In genomic region chr9:129404621-129405020, GRCh38 we compare ENCODE assay signal across 20 cellular contexts.
A peak's percentile ranks its signal among the peaks of the same experiment; 100 is the strongest.
DNase-seq lines count a peak whose midpoint lies in the region; ATAC-seq, FAIRE-seq and TF ChIP-seq lines count a peak whose summit lies in the region.
"Had no signal": no experiment of that assay in that cellular context is flagged by ENCODE, and none has a peak within 500 bp of the region (broad histone marks: within the 10 kb centered on the region; RNA-seq: fewer than 3 reads in every experiment).

No MANE protein-coding gene starts in this region.

- H3K79me1 ChIP-seq in IMR-90 (ENCODE audit: low read depth in 1 of 2, low read length in 2 of 2), result no peaks in the 10 kb centered on the region

- 62% methylated on average over 2 of the region's 8 CpGs; no CpG with 5 or more reads in 1 of the 2 experiments for WGBS in IMR-90 (ENCODE audit: extremely low coverage in 2 of 2, insufficient read length in 1 of 2), 2 experiments

- no peaks in the 10 kb centered on the region for H3K36me3 Mint-ChIP-seq in immature natural killer cell

- TF ChIP-seq CTCF in IMR-90 (conservative IDR thresholded peaks at IDR 0.05; ENCODE audit: low read depth, low read length), result no peak
- no peak for TF ChIP-seq CTCF in kidney (IDR thresholded peaks at IDR 0.05; ENCODE audit: borderline replicate concordance, extremely low read depth, insufficient read depth)
- no peak for TF ChIP-seq CTCF in parathyroid adenoma (IDR thresholded peaks at IDR 0.05)
- TF ChIP-seq CTCF in foreskin fibroblast (IDR thresholded peaks at IDR 0.05; ENCODE audit: low read depth, low read length), result no peak

- H3K27me3 ChIP-seq in BLaER1 treated with 17β-estradiol and CSF1 and Interleukin-3, amounts not matched to agents 10 nM and 100 nM, result peaks cover 0 to 13% (median 0%) of the 10 kb centered on the region in 11 experiments; a peak in 3 of 22 replicates
- H3K27me3 ChIP-seq in IMR-90 (ENCODE audit: control insufficient read depth, insufficient read depth, low read length) (no peaks in the 10 kb centered on the region), parathyroid adenoma (ENCODE audit: control insufficient read depth, insufficient read depth, low read length) (no peaks in the 10 kb centered on the region)
- H3K27me3 ChIP-seq: SJSA1 had no signal

- peaks cover 22 to 31% (median 28%) of the 10 kb centered on the region in 3 donors for H3K27me3 Mint-ChIP-seq in immature natural killer cell (ENCODE audit: low read depth in 3 of 3)

- peaks cover 0 to 2% (median 0%) of the 10 kb centered on the region in 6 donors for H3K9me3 Mint-ChIP-seq in immature natural killer cell

- intact Hi-C loops in IMR-90 (cut with micrococcal nuclease) (no loop called here), kidney (cut with DNase I) (no loop called here)

- no peak overlapping the region for H4K5ac ChIP-seq in IMR-90 (ENCODE audit: low read depth, low read length)

- POLR2A ChIA-PET in IMR-90 (lab: Charles Lee; ENCODE audit: unreplicated experiment), result no interaction called here

- H3K9me1 ChIP-seq in IMR-90 (ENCODE audit: insufficient read depth, low read length), result no peaks in the 10 kb centered on the region

- DNase-seq in IMR-90 (no peak), kidney (peak; percentile 45), immature natural killer cell (no peak), foreskin fibroblast (no peak)
- DNase-seq: Caco-2, DMS153, KBM-7, MV-4-11, NCI-H1417, NCI-H2029, NCI-H2171, NCI-H446 treated with DMSO at 0.1 percent for 48 hours, PC-3 had no signal

- no peak overlapping the region for H3K4me3 ChIP-seq in BLaER1 treated with 17β-estradiol and CSF1 and Interleukin-3, amounts not matched to agents 10 nM and 100 nM
- H3K4me3 ChIP-seq in IMR-90 (ENCODE audit: insufficient read depth, low read depth, low read length) (no peak overlapping the region), kidney (ENCODE audit: low read length in 2 of 2) (no peak overlapping the region), parathyroid adenoma (ENCODE audit: low read depth, low read length) (no peak overlapping the region), foreskin fibroblast (ENCODE audit: low read depth in 1 of 2, low read length in 2 of 2) (no peak overlapping the region)
- H3K4me3 ChIP-seq: SJSA1 had no signal

- ATAC-seq in IMR-90 (ENCODE audit: low read depth) (no peak), HG02642 (IDR thresholded peaks at IDR 0.05; ENCODE audit: poor library complexity, unreplicated experiment) (no peak), HG03469 (IDR thresholded peaks at IDR 0.05; ENCODE audit: unreplicated experiment) (no peak)
- ATAC-seq: PC-3 had no signal

- 0 out of 2 replicates have a peak overlapping the region, but pooled peaks have one; percentile 35 for H3K4ac ChIP-seq in IMR-90 (ENCODE audit: low read depth, low read length)

- no peak for FAIRE-seq in kidney (lab: Jason Lieb, UNC)
- FAIRE-seq: GM19239, H54 had no signal

- H3K4me1 ChIP-seq in BLaER1 treated with 17β-estradiol and CSF1 and Interleukin-3, amounts not matched to agents 10 nM and 100 nM, result peaks cover 89 to 97% (median 95%) of the 10 kb centered on the region in 10 experiments
- H3K4me1 ChIP-seq in IMR-90 (ENCODE audit: control insufficient read depth, insufficient read depth, low read length), result peaks cover 16% of the 10 kb centered on the region
- peaks cover 30 to 52% of the 10 kb centered on the region in 2 donors for H3K4me1 ChIP-seq in kidney (ENCODE audit: control insufficient read depth in 1 of 2, insufficient read depth in 1 of 2, low read depth in 1 of 2, low read length in 2 of 2)
- peaks cover 36% of the 10 kb centered on the region for H3K4me1 ChIP-seq in parathyroid adenoma
- H3K4me1 ChIP-seq: SJSA1 had no signal

- 0 out of 2 replicates have a peak overlapping the region, but pooled peaks have one; percentile 73 for H2AK5ac ChIP-seq in IMR-90 (ENCODE audit: low read depth, low read length)

- in situ Hi-C loops in IMR-90 (cut with MboI; ENCODE audit: low sequenced_read_pairs), result no loop called here

- no peak overlapping the region for H2BK20ac ChIP-seq in IMR-90 (ENCODE audit: low read depth, low read length)

- peak overlapping the region; percentile 86 to 99 (median 93) for H3K4me2 ChIP-seq in BLaER1 treated with 17β-estradiol and CSF1 and Interleukin-3, amounts not matched to agents 10 nM and 100 nM
- H3K4me2 ChIP-seq in IMR-90 (ENCODE audit: low read depth, low read length), result no peak overlapping the region
- peak overlapping the region; percentile 48 for H3K4me2 ChIP-seq in parathyroid adenoma (ENCODE audit: low read length)

- BruUV-seq in IMR-90 (replicated peaks; lab: Mats Ljungman, UMichigan), result no TSS peak

- dilution Hi-C loops in IMR-90 (cut with HindIII; ENCODE audit: low sequenced_read_pairs, unreplicated experiment), result no loop called here

- no peak overlapping the region for H2AFZ ChIP-seq in IMR-90 (replicated peaks; ENCODE audit: low read length, poor library complexity)
- no peak overlapping the region for H2AFZ ChIP-seq in parathyroid adenoma

- peaks cover 0 to under 1% of the 10 kb centered on the region in 2 donors for H3K4me1 Mint-ChIP-seq in immature natural killer cell

- H4K8ac ChIP-seq in IMR-90 (ENCODE audit: low read depth in 2 of 2, low read length in 2 of 2), result peak overlapping the region in 1 of 2 experiments; percentile 59; a peak in 1 of 4 replicates

- no peaks in the 10 kb centered on the region for H4K20me1 ChIP-seq in BLaER1 treated with 17β-estradiol and CSF1 and Interleukin-3, amounts not matched to agents 10 nM and 100 nM
- no peaks in the 10 kb centered on the region for H4K20me1 ChIP-seq in IMR-90 (ENCODE audit: insufficient read depth, low read length)

- H3K23ac ChIP-seq in IMR-90 (ENCODE audit: low read depth, low read length), result no peak overlapping the region

- H3K27ac Mint-ChIP-seq in immature natural killer cell, result no peak overlapping the region

- H3K14ac ChIP-seq in IMR-90 (replicated peaks; ENCODE audit: low read depth, low read length), result 0 out of 2 replicates have a peak overlapping the region, but pooled peaks have one; percentile 51

- CTCF ChIA-PET in IMR-90 (lab: Yijun Ruan, JAX), result no interaction called here

- H3K9ac ChIP-seq in BLaER1 treated with 17β-estradiol and CSF1 and Interleukin-3, amounts not matched to agents 10 nM and 100 nM, result peak overlapping the region in 6 of 11 experiments; percentile 8 to 65 (median 22); a peak in 4 of 22 replicates
- H3K9ac ChIP-seq in IMR-90 (ENCODE audit: low read depth, low read length), result no peak overlapping the region
- H3K9ac ChIP-seq in kidney (ENCODE audit: low read length in 2 of 2), result no peak overlapping the region
- H3K9ac ChIP-seq in parathyroid adenoma, result no peak overlapping the region

- no peak overlapping the region for H4K91ac ChIP-seq in IMR-90 (ENCODE audit: insufficient read depth, low read depth, low read length)

- H2BK5ac ChIP-seq in IMR-90 (ENCODE audit: low read depth, low read length, poor library complexity, severe bottlenecking), result no peak overlapping the region

- no peaks in the 10 kb centered on the region for H3K36me3 ChIP-seq in BLaER1 treated with 17β-estradiol and CSF1 and Interleukin-3, amounts not matched to agents 10 nM and 100 nM
- H3K36me3 ChIP-seq in IMR-90 (ENCODE audit: control insufficient read depth, insufficient read depth, low read length), result no peaks in the 10 kb centered on the region
- no peaks in the 10 kb centered on the region for H3K36me3 ChIP-seq in kidney (ENCODE audit: control insufficient read depth in 1 of 2, insufficient read depth in 2 of 2, low read length in 2 of 2)
- no peaks in the 10 kb centered on the region for H3K36me3 ChIP-seq in parathyroid adenoma (ENCODE audit: control insufficient read depth, insufficient read depth, low read length)
- H3K36me3 ChIP-seq: SJSA1 had no signal

- H3K27ac ChIP-seq in BLaER1 treated with 17β-estradiol and CSF1 and Interleukin-3, amounts not matched to agents 10 nM and 100 nM, result peak overlapping the region in 4 of 11 experiments; percentile 10 to 42 (median 24); a peak in 6 of 22 replicates
- H3K27ac ChIP-seq in IMR-90 (ENCODE audit: insufficient read depth, low read length) (no peak overlapping the region), kidney (ENCODE audit: low read depth in 2 of 2, low read length in 2 of 2) (peak overlapping the region in 1 of 2 donors; percentile 3), parathyroid adenoma (no peak overlapping the region)
- H3K27ac ChIP-seq: SJSA1 had no signal

- H3K56ac ChIP-seq in IMR-90 (ENCODE audit: extremely low read depth, insufficient read depth, low read length), result no peak overlapping the region

- H2AK9ac ChIP-seq in IMR-90 (replicated peaks; ENCODE audit: low read depth, low read length, poor library complexity), result no peak overlapping the region

- H2BK15ac ChIP-seq in IMR-90 (ENCODE audit: low read depth, low read length), result no peak overlapping the region

- no peak overlapping the region for H2BK120ac ChIP-seq in IMR-90 (ENCODE audit: low read depth, low read length)

- H3K9me3 ChIP-seq in BLaER1 treated with 17β-estradiol and CSF1 and Interleukin-3, amounts not matched to agents 10 nM and 100 nM (replicated peaks in 1 of 11), result peaks cover 0 to 2% (median 0%) of the 10 kb centered on the region in 11 experiments; a peak in 3 of 22 replicates
- H3K9me3 ChIP-seq in IMR-90 (ENCODE audit: control insufficient read depth, insufficient read depth, low read length), result no peaks in the 10 kb centered on the region
- H3K9me3 ChIP-seq in kidney (ENCODE audit: control insufficient read depth in 1 of 2, low read length in 2 of 2), result no peaks in the 10 kb centered on the region
- H3K9me3 ChIP-seq in parathyroid adenoma (ENCODE audit: control insufficient read depth, low read length), result no peaks in the 10 kb centered on the region
- H3K9me3 ChIP-seq: Caco-2, SJSA1 had no signal

- no peak for TF ChIP-seq POLR2A in IMR-90 (IDR thresholded peaks at IDR 0.05; ENCODE audit: low read depth, low read length)

- no peak overlapping the region for H3K4me3 Mint-ChIP-seq in immature natural killer cell

- H3K79me2 ChIP-seq in parathyroid adenoma, result no peaks in the 10 kb centered on the region

- TF ChIP-seq RAD21 in IMR-90 (IDR thresholded peaks at IDR 0.05; ENCODE audit: low read length), result no peak

- H3K18ac ChIP-seq in IMR-90 (ENCODE audit: low read depth, low read length), result no peak overlapping the region

TF ChIP-seq in IMR-90, 13 proteins besides CTCF, POLR2A, EP300 and RAD21 (continues in another document):
- TF ChIP-seq FOS (IDR thresholded peaks at IDR 0.05; ENCODE audit: low read depth, low read length) (no peak), BHLHE40 (IDR thresholded peaks at IDR 0.05; ENCODE audit: low read depth, low read length) (no peak), MAFK (IDR thresholded peaks at IDR 0.05; ENCODE audit: low read depth, low read length) (no peak), RFX5 (IDR thresholded peaks at IDR 0.05; ENCODE audit: low read depth, low read length) (no peak), MAZ (IDR thresholded peaks at IDR 0.05; ENCODE audit: borderline replicate concordance, low read depth, low read length) (no peak), NFE2L2 (IDR thresholded peaks at IDR 0.05; ENCODE audit: low read depth, low read length) (no peak), CHD1 (IDR thresholded peaks at IDR 0.05; ENCODE audit: low read depth, low read length) (no peak), RCOR1 (IDR thresholded peaks at IDR 0.05; ENCODE audit: insufficient replicate concordance, low read length) (no peak), MXI1 (IDR thresholded peaks at IDR 0.05; ENCODE audit: borderline replicate concordance, low read depth, low read length) (no peak), SMC3 (IDR thresholded peaks at IDR 0.05; ENCODE audit: low read depth, low read length) (no peak)

Comparison
In these comparisons a context has a peak if more than half of its experiments do, and no peak if none do; other contexts are left out.
1. H3K9ac ChIP-seq: peak in BLaER1 treated with 17β-estradiol and CSF1 and Interleukin-3, amounts not matched to agents 10 nM and 100 nM (6 of 11); none in IMR-90 (single experiment), kidney (0 of 2) and parathyroid adenoma (single experiment).